Comparison of ENCODE assay signal across 1 cellular context in the genomic region with DNA sequence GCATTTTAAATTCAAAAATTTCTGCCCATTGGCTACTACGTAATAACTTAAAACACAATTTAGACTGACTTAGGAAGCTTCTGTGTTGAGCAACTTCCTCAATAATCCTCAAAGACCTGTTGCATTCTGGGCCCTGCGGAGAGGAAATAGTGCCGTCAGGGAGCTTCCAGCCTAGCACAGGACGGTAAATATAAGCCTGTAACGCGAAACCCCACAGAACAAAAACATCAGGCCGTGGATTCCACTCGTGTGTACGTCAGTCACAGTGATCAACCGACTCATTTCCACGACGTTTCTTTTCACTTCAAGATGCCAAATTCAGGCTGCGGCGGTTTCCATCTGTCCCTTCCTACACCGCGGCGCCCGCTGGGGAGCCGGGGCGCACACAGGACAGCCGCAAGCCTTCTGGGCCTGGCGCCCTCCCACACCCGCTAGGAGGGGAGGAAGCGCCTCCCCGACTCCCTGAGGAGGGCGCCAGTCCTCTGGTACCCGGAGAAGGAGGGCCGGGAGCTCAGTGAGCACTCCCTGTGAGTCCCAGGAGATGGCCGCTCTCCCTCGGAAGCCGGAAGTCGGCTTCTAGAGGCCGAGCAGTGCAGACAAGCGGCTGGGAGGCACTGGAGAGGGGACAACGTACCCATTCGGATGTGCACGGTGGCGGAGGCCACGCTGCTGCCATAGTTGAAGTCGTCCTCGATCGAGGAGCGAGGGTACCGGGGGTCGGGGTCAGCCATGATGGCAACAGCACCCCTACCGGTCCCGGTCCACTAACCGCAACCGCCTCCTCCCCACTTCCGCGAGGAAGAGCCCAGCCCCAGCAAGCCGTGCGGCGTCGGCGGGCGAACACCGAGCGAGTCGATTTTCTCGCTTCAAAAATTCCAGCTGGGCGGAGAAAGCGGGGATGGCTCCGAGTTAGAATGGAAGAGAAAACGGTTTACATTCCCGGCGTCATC.
TF ChIP-seq lines count a peak whose summit lies in the region.

A gene with protein sequence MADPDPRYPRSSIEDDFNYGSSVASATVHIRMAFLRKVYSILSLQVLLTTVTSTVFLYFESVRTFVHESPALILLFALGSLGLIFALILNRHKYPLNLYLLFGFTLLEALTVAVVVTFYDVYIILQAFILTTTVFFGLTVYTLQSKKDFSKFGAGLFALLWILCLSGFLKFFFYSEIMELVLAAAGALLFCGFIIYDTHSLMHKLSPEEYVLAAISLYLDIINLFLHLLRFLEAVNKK (minus strand): TSS at position 776 of the 950 bp plus-strand sequence. CDS start 45 bp downstream, at position 731.

TF ChIP-seq in WTC11, 78 proteins besides CTCF, POLR2A, EP300 and RAD21 (continued from another document):
- TF ChIP-seq ZNF671 (CRISPR knock-in tag; IDR thresholded peaks at IDR 0.05) (no peak), MYBL2 (CRISPR knock-in tag; IDR thresholded peaks at IDR 0.05) (peak; percentile 85), TP53 (CRISPR knock-in tag; IDR thresholded peaks at IDR 0.05) (no peak), FOXK1 (CRISPR knock-in tag; IDR thresholded peaks at IDR 0.05) (no peak; the same call in 1 of the 2 replicates), ZNF138 (CRISPR knock-in tag; conservative IDR thresholded peaks at IDR 0.05) (no peak), ZNF232 (CRISPR knock-in tag; IDR thresholded peaks at IDR 0.05) (no peak)
- TF ChIP-seq, protein P1, sequence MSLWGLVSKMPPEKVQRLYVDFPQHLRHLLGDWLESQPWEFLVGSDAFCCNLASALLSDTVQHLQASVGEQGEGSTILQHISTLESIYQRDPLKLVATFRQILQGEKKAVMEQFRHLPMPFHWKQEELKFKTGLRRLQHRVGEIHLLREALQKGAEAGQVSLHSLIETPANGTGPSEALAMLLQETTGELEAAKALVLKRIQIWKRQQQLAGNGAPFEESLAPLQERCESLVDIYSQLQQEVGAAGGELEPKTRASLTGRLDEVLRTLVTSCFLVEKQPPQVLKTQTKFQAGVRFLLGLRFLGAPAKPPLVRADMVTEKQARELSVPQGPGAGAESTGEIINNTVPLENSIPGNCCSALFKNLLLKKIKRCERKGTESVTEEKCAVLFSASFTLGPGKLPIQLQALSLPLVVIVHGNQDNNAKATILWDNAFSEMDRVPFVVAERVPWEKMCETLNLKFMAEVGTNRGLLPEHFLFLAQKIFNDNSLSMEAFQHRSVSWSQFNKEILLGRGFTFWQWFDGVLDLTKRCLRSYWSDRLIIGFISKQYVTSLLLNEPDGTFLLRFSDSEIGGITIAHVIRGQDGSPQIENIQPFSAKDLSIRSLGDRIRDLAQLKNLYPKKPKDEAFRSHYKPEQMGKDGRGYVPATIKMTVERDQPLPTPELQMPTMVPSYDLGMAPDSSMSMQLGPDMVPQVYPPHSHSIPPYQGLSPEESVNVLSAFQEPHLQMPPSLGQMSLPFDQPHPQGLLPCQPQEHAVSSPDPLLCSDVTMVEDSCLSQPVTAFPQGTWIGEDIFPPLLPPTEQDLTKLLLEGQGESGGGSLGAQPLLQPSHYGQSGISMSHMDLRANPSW (CRISPR knock-in tag; conservative IDR thresholded peaks at IDR 0.05; ENCODE audit: low read depth): no peak
- TF ChIP-seq, protein P2, sequence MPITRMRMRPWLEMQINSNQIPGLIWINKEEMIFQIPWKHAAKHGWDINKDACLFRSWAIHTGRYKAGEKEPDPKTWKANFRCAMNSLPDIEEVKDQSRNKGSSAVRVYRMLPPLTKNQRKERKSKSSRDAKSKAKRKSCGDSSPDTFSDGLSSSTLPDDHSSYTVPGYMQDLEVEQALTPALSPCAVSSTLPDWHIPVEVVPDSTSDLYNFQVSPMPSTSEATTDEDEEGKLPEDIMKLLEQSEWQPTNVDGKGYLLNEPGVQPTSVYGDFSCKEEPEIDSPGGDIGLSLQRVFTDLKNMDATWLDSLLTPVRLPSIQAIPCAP (CRISPR knock-in tag; IDR thresholded peaks at IDR 0.05): no peak
